Comparison of ENCODE assay signal across 8 cellular contexts in genomic region chr3:44339990-44340389, GRCh38. TPM values are rescaled to one million over a fixed set of nuclear protein-coding genes. Genes with fewer than 3 reads are reported as not detected.
A peak's percentile ranks its signal among the peaks of the same experiment; 100 is the strongest.
DNase-seq lines count a peak whose midpoint lies in the region; ATAC-seq, FAIRE-seq and TF ChIP-seq lines count a peak whose summit lies in the region.

No MANE protein-coding gene starts in this region.

- in situ Hi-C loops in HepG2 (cut with HindIII; ENCODE audit: extremely low pct_ligation_motif_present, low pct_unique_long_range_greater_than_20kb), result no loop called here

- TF ChIP-seq POLR2A in HepG2 (IDR thresholded peaks at IDR 0.05; ENCODE audit: insufficient read depth in 1 of 2, low read depth in 2 of 2, low read length in 2 of 2) (no peak), lower leg skin (IDR thresholded peaks at IDR 0.05) (no peak)

- FAIRE-seq in HepG2 (lab: Jason Lieb, UNC), result no peak

- TF ChIP-seq RAD21 in HepG2 (CRISPR knock-in tag; IDR thresholded peaks at IDR 0.05), result no peak

- no peak for ATAC-seq in HepG2
- ATAC-seq in HG03442 (IDR thresholded peaks at IDR 0.05; ENCODE audit: unreplicated experiment), result no peak
- ATAC-seq in HG03439 (IDR thresholded peaks at IDR 0.05; ENCODE audit: unreplicated experiment), result no peak

- H3K9me3 Mint-ChIP-seq in activated naive CD4-positive, alpha-beta T cell treated with anti-CD3 and anti-CD28 coated beads for 36 hours, result no peaks in the 10 kb centered on the region
- no peaks in the 10 kb centered on the region for H3K9me3 Mint-ChIP-seq in activated naive CD8-positive, alpha-beta T cell (ENCODE audit: low read depth)

- H3K27ac Mint-ChIP-seq in activated naive CD4-positive, alpha-beta T cell treated with anti-CD3 and anti-CD28 coated beads for 36 hours, result peak overlapping the region; percentile 39
- peak overlapping the region; percentile 73 for H3K27ac Mint-ChIP-seq in activated naive CD8-positive, alpha-beta T cell

- TF ChIP-seq EP300 in HepG2 (IDR thresholded peaks at IDR 0.05; ENCODE audit: low read depth in 2 of 2, low read length in 2 of 2), result no peak
- no peak for TF ChIP-seq EP300 in HepG2 (CRISPR knock-in tag; IDR thresholded peaks at IDR 0.05; ENCODE audit: borderline replicate concordance)

- H3K27me3 ChIP-seq in HepG2 (ENCODE audit: control insufficient read depth in 1 of 2, insufficient read depth in 2 of 2, low read length in 2 of 2) (no peaks in the 10 kb centered on the region; a peak in 1 of 5 replicates), tibial artery (no peaks in the 10 kb centered on the region)

- H3K4me3 ChIP-seq in HepG2 (replicated peaks in 1 of 3; ENCODE audit: insufficient read depth in 1 of 3, low read depth in 2 of 3, low read length in 3 of 3) (peak overlapping the region in 2 of 3 experiments; percentile 81 to 90; a peak in 4 of 6 replicates), tibial artery (peak overlapping the region; percentile 74 to 88), lower leg skin (ENCODE audit: low read depth, poor library complexity, severe bottlenecking) (no peak overlapping the region)

- H3K4me3 Mint-ChIP-seq in activated naive CD4-positive, alpha-beta T cell treated with anti-CD3 and anti-CD28 coated beads for 36 hours, result peak overlapping the region; percentile 99
- peak overlapping the region; percentile 97 for H3K4me3 Mint-ChIP-seq in activated naive CD8-positive, alpha-beta T cell

- H3K36me3 Mint-ChIP-seq in activated naive CD4-positive, alpha-beta T cell treated with anti-CD3 and anti-CD28 coated beads for 36 hours (ENCODE audit: low read depth), result peaks cover 3% of the 10 kb centered on the region
- no peaks in the 10 kb centered on the region for H3K36me3 Mint-ChIP-seq in activated naive CD8-positive, alpha-beta T cell

- H4K20me1 ChIP-seq in HepG2 (ENCODE audit: insufficient read depth, low read length), result no peaks in the 10 kb centered on the region

- TF ChIP-seq CTCF in HepG2 (CRISPR knock-in tag; IDR thresholded peaks at IDR 0.05), result no peak
- TF ChIP-seq CTCF in tibial artery (IDR thresholded peaks at IDR 0.05), result no peak
- TF ChIP-seq CTCF in lower leg skin (IDR thresholded peaks at IDR 0.05), result no peak

- peaks cover 27% of the 10 kb centered on the region for H3K79me2 ChIP-seq in HepG2 (ENCODE audit: insufficient read depth, low read length)

- CTCF ChIA-PET in activated naive CD4-positive, alpha-beta T cell treated with anti-CD3 and anti-CD28 coated beads for 36 hours (lab: Charles Lee), result interaction anchor here (1.0 kb wide), 1 partner anchor 415 kb away, joined by 3 read pairs; no protein-coding TSS in a partner anchor
- CTCF ChIA-PET in HepG2 (lab: Yijun Ruan, JAX; ENCODE audit: low intra/inter-chr PET ratio, low total read pairs), result no interaction called here

- H3K27ac ChIP-seq in HepG2 (ENCODE audit: extremely low read length, insufficient read depth, low read length), result no peak overlapping the region
- H3K27ac ChIP-seq in tibial artery, result peak overlapping the region; percentile 94 to 98

- H3K4me1 Mint-ChIP-seq in activated naive CD4-positive, alpha-beta T cell treated with anti-CD3 and anti-CD28 coated beads for 36 hours (ENCODE audit: low read depth), result peaks cover 17% of the 10 kb centered on the region
- peaks cover 36% of the 10 kb centered on the region for H3K4me1 Mint-ChIP-seq in activated naive CD8-positive, alpha-beta T cell (ENCODE audit: low read depth)

- POLR2A ChIA-PET in HepG2 (lab: Yijun Ruan, JAX), result interaction anchor here (2.8 to 3.9 kb wide), 4 partner anchors 19 to 171 kb away, joined by 23 to 67 read pairs (median 40); no protein-coding TSS in a partner anchor

- H3K4me1 ChIP-seq in HepG2 (ENCODE audit: insufficient read depth, low read length) (peaks cover 47% of the 10 kb centered on the region), tibial artery (peaks cover 0 to 52% (median 25%) of the 10 kb centered on the region in 4 donors)

- no peak overlapping the region; the same call in 1 of the 2 replicates for H3K9ac ChIP-seq in HepG2 (ENCODE audit: insufficient read depth, low read depth, low read length)

- DNase-seq in activated naive CD4-positive, alpha-beta T cell treated with anti-CD3 and anti-CD28 coated beads for 36 hours, result no peak
- DNase-seq in activated naive CD4-positive, alpha-beta T cell (lab: John Stamatoyannopoulos, UW), result no peak
- DNase-seq in HepG2 (ENCODE audit: low spot score), result no peak
- no peak for DNase-seq in tibial artery
- no peak for DNase-seq in lower leg skin (ENCODE audit: low spot score in 2 of 2)

- H3K36me3 ChIP-seq in HepG2 (replicated peaks in 1 of 2; ENCODE audit: control insufficient read depth in 1 of 2, insufficient read depth in 2 of 2, low read length in 2 of 2), result peaks cover 0 to 1% of the 10 kb centered on the region in 2 experiments; a peak in 1 of 5 replicates
- H3K36me3 ChIP-seq in tibial artery, result no peaks in the 10 kb centered on the region

- no peaks in the 10 kb centered on the region for H3K9me3 ChIP-seq in HepG2 (ENCODE audit: low read length)
- no peaks in the 10 kb centered on the region for H3K9me3 ChIP-seq in tibial artery

- no peak overlapping the region for H2AFZ ChIP-seq in HepG2 (ENCODE audit: low read length)

- no TSS peak for BruUV-seq in HepG2 (replicated peaks; lab: Mats Ljungman, UMichigan)

- H3K4me2 ChIP-seq in HepG2 (ENCODE audit: low read depth, low read length), result peak overlapping the region; percentile 88

- no peaks in the 10 kb centered on the region for H3K27me3 Mint-ChIP-seq in activated naive CD4-positive, alpha-beta T cell treated with anti-CD3 and anti-CD28 coated beads for 36 hours (ENCODE audit: low read depth)
- no peaks in the 10 kb centered on the region for H3K27me3 Mint-ChIP-seq in activated naive CD8-positive, alpha-beta T cell

- 94% methylated on average over 3 of the region's 3 CpGs for whole genome bisulfite sequencing in HepG2 (ENCODE audit: low lambda C conversion rate)
- 84 to 89% methylated on average over 3 of the region's 3 CpGs for WGBS in lower leg skin, 2 donors

- intact Hi-C loops in activated naive CD4-positive, alpha-beta T cell treated with anti-CD3 and anti-CD28 coated beads for 36 hours (cut with micrococcal nuclease), result loop anchor here (1.0 to 10.0 kb wide), 4 partner anchors 104 to 649 kb away; partner anchors contain the start of genes ABHD5, TMEM42 and ZNF197
- intact Hi-C loops in HepG2 (cut with micrococcal nuclease; ENCODE audit: unreplicated experiment), result loop anchor here (5.0 to 10.0 kb wide), 2 partner anchors 172 to 1895 kb away; no protein-coding TSS in a partner anchor
- intact Hi-C loops in tibial artery (cut with DNase I; ENCODE audit: low total_unique reads), result loop anchor here (10.0 kb wide), 2 partner anchors 105 to 175 kb away; no protein-coding TSS in a partner anchor
- intact Hi-C loops in lower leg skin (cut with DNase I; ENCODE audit: low total_unique reads), result loop anchor here (5.0 kb wide), 1 partner anchor 1648 kb away; no protein-coding TSS in a partner anchor

TF ChIP-seq in HepG2, 621 proteins besides CTCF, POLR2A, EP300 and RAD21 (continues in another document):
- TF ChIP-seq ZNF703 (CRISPR knock-in tag; IDR thresholded peaks at IDR 0.05; ENCODE audit: borderline replicate concordance) (no peak), ZBTB2 (CRISPR knock-in tag; IDR thresholded peaks at IDR 0.05; ENCODE audit: low read depth) (no peak), ATF1 (CRISPR knock-in tag; IDR thresholded peaks at IDR 0.05) (no peak)

RNA-seq across cellular contexts. Expression of gene TCAIM, which starts 1.4 kb away (rescaled TPM):
- 10 to 100 TPM; 14.0 to 15.9 TPM for total RNA-seq in activated naive CD4-positive, alpha-beta T cell treated with anti-CD3 and anti-CD28 coated beads for 36 hours
- 16.9 and 21.1 TPM in 2 replicates for total RNA-seq in HepG2 (2016; rRNA removed; fragmentation: Illumina TruSeq; extraction: Trizol)
- total RNA-seq in HepG2 (2016; cell fraction: cytosol; rRNA removed; fragmentation: Illumina TruSeq; extraction: Trizol; ENCODE audit: low read depth), result 6.7 and 7.8 TPM in 2 replicates
- total RNA-seq in HepG2 (2016; cell fraction: insoluble cytoplasmic fraction; rRNA removed; fragmentation: Illumina TruSeq; extraction: Trizol), result 17.8 and 21.2 TPM in 2 replicates
- total RNA-seq in HepG2 (2016; cell fraction: membrane; rRNA removed; fragmentation: Illumina TruSeq; extraction: Trizol), result 20.0 and 22.2 TPM in 2 replicates
- total RNA-seq in HepG2 (2016; cell fraction: nucleus; rRNA removed; fragmentation: Illumina TruSeq; extraction: Trizol), result 15.7 and 17.9 TPM in 2 replicates
- 19.0 and 22.6 TPM in 2 replicates for polyA plus RNA-seq in HepG2 (2011; rRNA removed)
- polyA plus RNA-seq in HepG2 (2011; cell fraction: cytosol; rRNA removed), result 11.0 and 16.5 TPM in 2 replicates
- polyA plus RNA-seq in HepG2 (2011; cell fraction: nucleus; rRNA removed), result 6.5 and 9.8 TPM in 2 replicates
- 15.7 and 18.9 TPM in 2 replicates for polyA plus RNA-seq in HepG2 (2012)
- polyA plus RNA-seq in HepG2 (2016; cell fraction: cytosol; fragmentation: Illumina TruSeq; extraction: Trizol; ENCODE audit: low read depth), result 4.5 and 5.9 TPM in 2 replicates
- polyA plus RNA-seq in HepG2 (2016; cell fraction: insoluble cytoplasmic fraction; fragmentation: Illumina TruSeq; extraction: Trizol; ENCODE audit: low read depth), result 22.1 and 23.4 TPM in 2 replicates
- 15.2 and 16.2 TPM in 2 replicates for polyA plus RNA-seq in HepG2 (2016; cell fraction: membrane; fragmentation: Illumina TruSeq; extraction: Trizol; ENCODE audit: low read depth)
- 16.2 and 16.8 TPM in 2 replicates for polyA plus RNA-seq in HepG2 (2016; cell fraction: nucleus; fragmentation: Illumina TruSeq; extraction: Trizol; ENCODE audit: insufficient read depth, low read depth)
- polyA minus RNA-seq in HepG2 (2011; rRNA and poly(A)+ RNA removed; ENCODE audit: low replicate concordance), result 14.6 and 18.4 TPM in 2 replicates
- 13.4 and 14.5 TPM in 2 replicates for polyA minus RNA-seq in HepG2 (2011; cell fraction: cytosol; rRNA and poly(A)+ RNA removed)
- 38.5 and 44.3 TPM in 2 replicates for polyA minus RNA-seq in HepG2 (2011; cell fraction: nucleus; rRNA and poly(A)+ RNA removed)
- 10 to 100 TPM; 16.6 to 20.0 (median 18.5) TPM for total RNA-seq in lower leg skin
